ENCODE assay signal across 11 cellular contexts in genomic region chr3:138921316-138922292, GRCh38. TPM values are rescaled to one million over a fixed set of nuclear protein-coding genes. Genes with fewer than 3 reads are reported as not detected.
A peak's percentile ranks its signal among the peaks of the same experiment; 100 is the strongest.
DNase-seq lines count a peak whose midpoint lies in the region; ATAC-seq and TF ChIP-seq lines count a peak whose summit lies in the region.
"Had no signal": no experiment of that assay in that cellular context is flagged by ENCODE, and none has a peak within 500 bp of the region (broad histone marks: within the 10 kb centered on the region; RNA-seq: fewer than 3 reads in every experiment).

No MANE protein-coding gene starts in this region.

- DNase-seq in AG08395 (ENCODE audit: low spot score) (peak; percentile 89), IMR-90 (peak; percentile 81), astrocyte of the spinal cord (ENCODE audit: low read depth, low spot score) (peak; percentile 87), kidney tubule cell (ENCODE audit: low spot score) (peak; percentile 92), left lobe of liver (ENCODE audit: low spot score) (no peak), spleen (no peak), superior temporal gyrus (ENCODE audit: extremely low spot score) (no peak)
- no peak for DNase-seq in activated T-cell treated with anti-CD3 and anti-CD28 coated beads, Interleukin-2, amount 50 U/mL, for 72 hours
- DNase-seq: glutamatergic neuron had no signal

- TF ChIP-seq CTCF in IMR-90 (conservative IDR thresholded peaks at IDR 0.05; ENCODE audit: low read depth, low read length) (no peak), astrocyte of the spinal cord (IDR thresholded peaks at IDR 0.05; ENCODE audit: low read depth, low read length) (no peak), spleen (IDR thresholded peaks at IDR 0.05 in 8 of 11, conservative IDR thresholded peaks at IDR 0.05 in 3 of 11) (no peak)

- H3K4me3 ChIP-seq in IMR-90 (ENCODE audit: insufficient read depth, low read depth, low read length) = no peak overlapping the region
- no peak overlapping the region for H3K4me3 ChIP-seq in astrocyte of the spinal cord (ENCODE audit: low read depth, low read length)
- H3K4me3 ChIP-seq in spleen = no peak overlapping the region

- CTCF ChIA-PET in IMR-90 (lab: Yijun Ruan, JAX) = interaction anchor here (1.2 to 3.2 kb wide), 4 partner anchors 10 to 443 kb away, joined by 5 to 26 read pairs (median 7); no protein-coding TSS in a partner anchor

- no peaks in the 10 kb centered on the region; the same call in 1 of the 2 replicates for H3K9me1 ChIP-seq in IMR-90 (ENCODE audit: insufficient read depth, low read length)

- intact Hi-C loops in IMR-90 (cut with micrococcal nuclease) (loop anchor here (1.0 to 5.0 kb wide), 3 partner anchors 327 to 589 kb away; partner anchors contain the start of gene CEP70), spleen (cut with DNase I; ENCODE audit: low total_unique reads) (loop anchor here (5.0 to 10.0 kb wide), 2 partner anchors 403 to 504 kb away; no protein-coding TSS in a partner anchor)

- H3K9me3 Mint-ChIP-seq in activated T-cell treated with anti-CD3 and anti-CD28 coated beads, Interleukin-2, amount 50 U/mL, for 72 hours = no peaks in the 10 kb centered on the region

- no peaks in the 10 kb centered on the region for H3K79me1 ChIP-seq in IMR-90 (ENCODE audit: low read depth in 1 of 2, low read length in 2 of 2)

- peak overlapping the region; percentile 73 for H2AK9ac ChIP-seq in IMR-90 (replicated peaks; ENCODE audit: low read depth, low read length, poor library complexity)

- H3K4ac ChIP-seq in IMR-90 (ENCODE audit: low read depth, low read length) = peak overlapping the region; percentile 52; the same call in 1 of the 2 replicates

- peak overlapping the region; percentile 29; the same call in 1 of the 2 replicates for H3K4me2 ChIP-seq in IMR-90 (ENCODE audit: low read depth, low read length)

- dilution Hi-C loops in IMR-90 (cut with HindIII; ENCODE audit: low sequenced_read_pairs, unreplicated experiment) = no loop called here

- no peak overlapping the region for H3K56ac ChIP-seq in IMR-90 (ENCODE audit: extremely low read depth, insufficient read depth, low read length)

- H2AFZ ChIP-seq in IMR-90 (replicated peaks; ENCODE audit: low read length, poor library complexity) = peak overlapping the region; percentile 34

- H2AK5ac ChIP-seq in IMR-90 (ENCODE audit: low read depth, low read length) = no peak overlapping the region

- H2BK15ac ChIP-seq in IMR-90 (ENCODE audit: low read depth, low read length) = 0 out of 3 replicates have a peak overlapping the region, but pooled peaks have one; percentile 30

- H3K27me3 Mint-ChIP-seq in activated T-cell treated with anti-CD3 and anti-CD28 coated beads, Interleukin-2, amount 50 U/mL, for 72 hours (ENCODE audit: low read depth) = peaks cover 6% of the 10 kb centered on the region

- POLR2A ChIA-PET in IMR-90 (lab: Charles Lee; ENCODE audit: unreplicated experiment) = interaction anchor here (0.6 kb wide), 1 partner anchor 222 kb away, joined by 4 read pairs; no protein-coding TSS in a partner anchor

- H3K9me3 ChIP-seq in IMR-90 (ENCODE audit: control insufficient read depth, insufficient read depth, low read length) = no peaks in the 10 kb centered on the region
- H3K9me3 ChIP-seq in spleen = no peaks in the 10 kb centered on the region

- no peak for TF ChIP-seq POLR2A in IMR-90 (IDR thresholded peaks at IDR 0.05; ENCODE audit: low read depth, low read length)
- TF ChIP-seq POLR2A in spleen (IDR thresholded peaks at IDR 0.05) = no peak

- in situ Hi-C loops in IMR-90 (cut with MboI; ENCODE audit: low sequenced_read_pairs) (loop anchor here (10.0 kb wide), 2 partner anchors 427 to 857 kb away; no protein-coding TSS in a partner anchor), astrocyte of the spinal cord (cut with HindIII; ENCODE audit: low sequenced_read_pairs) (no loop called here)

- no peaks in the 10 kb centered on the region for H3K36me3 Mint-ChIP-seq in activated T-cell treated with anti-CD3 and anti-CD28 coated beads, Interleukin-2, amount 50 U/mL, for 72 hours (ENCODE audit: insufficient read depth in 2 of 2)

- H4K5ac ChIP-seq in IMR-90 (ENCODE audit: low read depth, low read length) = no peak overlapping the region

- peak overlapping the region in 1 of 2 experiments; percentile 16; a peak in 1 of 4 replicates for H4K8ac ChIP-seq in IMR-90 (ENCODE audit: low read depth in 2 of 2, low read length in 2 of 2)

- no peak overlapping the region for H3K18ac ChIP-seq in IMR-90 (ENCODE audit: low read depth, low read length)

- no peak for TF ChIP-seq RAD21 in IMR-90 (IDR thresholded peaks at IDR 0.05; ENCODE audit: low read length)

- H4K20me1 ChIP-seq in IMR-90 (ENCODE audit: insufficient read depth, low read length) = no peaks in the 10 kb centered on the region

- H3K4me3 Mint-ChIP-seq in activated T-cell treated with anti-CD3 and anti-CD28 coated beads, Interleukin-2, amount 50 U/mL, for 72 hours = no peak overlapping the region

- no peaks in the 10 kb centered on the region for H3K27me3 ChIP-seq in IMR-90 (ENCODE audit: control insufficient read depth, insufficient read depth, low read length)
- peaks cover 0 to 34% (median 3%) of the 10 kb centered on the region in 7 donors for H3K27me3 ChIP-seq in spleen (replicated peaks in 1 of 7)

- no peak overlapping the region for H4K91ac ChIP-seq in IMR-90 (ENCODE audit: insufficient read depth, low read depth, low read length)

- H3K23ac ChIP-seq in IMR-90 (ENCODE audit: low read depth, low read length) = no peak overlapping the region

- no CpG with 5 or more reads among the region's 8 CpGs for WGBS in IMR-90 (ENCODE audit: extremely low coverage in 2 of 2, insufficient read length in 1 of 2), 2 experiments
- 80 to 92% (median 89%) methylated on average over 8 of the region's 8 CpGs for WGBS in spleen, 5 donors

- H3K4me1 ChIP-seq in IMR-90 (ENCODE audit: control insufficient read depth, insufficient read depth, low read length) (peaks cover 9% of the 10 kb centered on the region), spleen (peaks cover 0 to 9% (median 6%) of the 10 kb centered on the region in 6 donors)

- H3K27ac Mint-ChIP-seq in activated T-cell treated with anti-CD3 and anti-CD28 coated beads, Interleukin-2, amount 50 U/mL, for 72 hours = no peak overlapping the region

- peak overlapping the region; percentile 60 for H2BK120ac ChIP-seq in IMR-90 (ENCODE audit: low read depth, low read length)

- H2BK5ac ChIP-seq in IMR-90 (ENCODE audit: low read depth, low read length, poor library complexity, severe bottlenecking) = no peak overlapping the region

- H3K36me3 ChIP-seq in IMR-90 (ENCODE audit: control insufficient read depth, insufficient read depth, low read length) = no peaks in the 10 kb centered on the region
- H3K36me3 ChIP-seq in spleen = no peaks in the 10 kb centered on the region

- no peak overlapping the region for H3K9ac ChIP-seq in IMR-90 (ENCODE audit: low read depth, low read length)

- H3K4me1 Mint-ChIP-seq in activated T-cell treated with anti-CD3 and anti-CD28 coated beads, Interleukin-2, amount 50 U/mL, for 72 hours (ENCODE audit: low read depth) = no peaks in the 10 kb centered on the region

- H3K14ac ChIP-seq in IMR-90 (replicated peaks; ENCODE audit: low read depth, low read length) = no peak overlapping the region; the same call in 1 of the 2 replicates

- H3K27ac ChIP-seq in IMR-90 (ENCODE audit: insufficient read depth, low read length) (no peak overlapping the region), spleen (no peak overlapping the region)

- peak; percentile 92 for ATAC-seq in IMR-90 (ENCODE audit: low read depth)
- ATAC-seq in left lobe of liver = no peak
- no peak for ATAC-seq in activated T-cell treated with anti-CD3 and anti-CD28 coated beads, Interleukin-2, amount 50 U/mL, for 72 hours (replicated peaks in 1 of 2)

- peak overlapping the region; percentile 76 for H2BK20ac ChIP-seq in IMR-90 (ENCODE audit: low read depth, low read length)

- no TSS peak for BruUV-seq in IMR-90 (replicated peaks; lab: Mats Ljungman, UMichigan)

TF ChIP-seq in IMR-90, 13 proteins besides CTCF, POLR2A, EP300 and RAD21:
- TF ChIP-seq CEBPB (IDR thresholded peaks at IDR 0.05; ENCODE audit: low read depth, low read length) = peak; percentile 53; the same call in 1 of the 2 replicates
- no peak for TF ChIP-seq MAFK (IDR thresholded peaks at IDR 0.05; ENCODE audit: low read depth, low read length)
- peak; percentile 52; the same call in 1 of the 2 replicates for TF ChIP-seq FOS (IDR thresholded peaks at IDR 0.05; ENCODE audit: low read depth, low read length)

RNA-seq across cellular contexts. Expression of gene FOXL2, which starts 25.3 kb away (rescaled TPM):
- not detected in 2 replicates for total RNA-seq in IMR-90 (2012; rRNA removed)
- 0.07 TPM in 2 replicates for polyA plus RNA-seq in IMR-90 (2012; rRNA removed)
- polyA plus RNA-seq in IMR-90 (2012; cell fraction: cytosol; rRNA removed) = 0.14 TPM in 1 of 2 replicates, not detected in the other
- 0.06 and 0.12 TPM in 2 replicates for polyA plus RNA-seq in IMR-90 (2012; cell fraction: nucleus; rRNA removed; ENCODE audit: low replicate concordance)
- 0.10 TPM for total RNA-seq in left lobe of liver
- total RNA-seq in spleen = not detected
- polyA plus RNA-seq in spleen = not detected
- under 1 TPM; 0.12 to 0.16 TPM for total RNA-seq in activated T-cell treated with anti-CD3 and anti-CD28 coated beads, Interleukin-2, amount 50 U/mL, for 72 hours
- total RNA-seq: skeletal muscle tissue; T-helper 1 cell treated with Interleukin-12 subunit alpha and Interleukin-12 subunit beta and Interleukin-4 antibody, amounts not matched to agents 30 ng/mL and 1 ng/mL, for 36 hours had no signal

RNA-seq across cellular contexts. Expression of gene FOXL2NB, which starts 25.4 kb away (rescaled TPM):
- total RNA-seq in IMR-90 (2012; rRNA removed) (under 0.01 TPM in 1 of 2 replicates, not detected in the other), left lobe of liver (not detected), spleen (not detected)
- polyA plus RNA-seq in IMR-90 (2012; rRNA removed) (0.05 TPM in 1 of 2 replicates, not detected in the other), spleen (under 1 TPM in 1 of 3 donors, not detected in 2; 0.04 TPM)
- polyA plus RNA-seq in IMR-90 (2012; cell fraction: cytosol; rRNA removed) = 0.01 and 0.09 TPM in 2 replicates
- polyA plus RNA-seq in IMR-90 (2012; cell fraction: nucleus; rRNA removed; ENCODE audit: low replicate concordance) = 0.13 and 0.22 TPM in 2 replicates
- total RNA-seq in activated T-cell treated with anti-CD3 and anti-CD28 coated beads, Interleukin-2, amount 50 U/mL, for 72 hours = not detected
- total RNA-seq: skeletal muscle tissue; T-helper 1 cell treated with Interleukin-12 subunit alpha and Interleukin-12 subunit beta and Interleukin-4 antibody, amounts not matched to agents 30 ng/mL and 1 ng/mL, for 36 hours had no signal

Comparison
In these comparisons a context has a peak if more than half of its experiments do, and no peak if none do; other contexts are left out.
1. DNase-seq: peak in AG08395 (single experiment), IMR-90 (single experiment), astrocyte of the spinal cord (single experiment) and kidney tubule cell (single experiment); none in left lobe of liver (single experiment), spleen (single experiment), superior temporal gyrus (single experiment) and activated T-cell treated with anti-CD3 and anti-CD28 coated beads, Interleukin-2, amount 50 U/mL, for 72 hours (0 of 2).